Comparison of ENCODE assay signal across 1 cellular context in genomic region chr5:176637556-176637955, GRCh38.
TF ChIP-seq lines count a peak whose summit lies in the region.

No MANE protein-coding gene starts in this region.

TF ChIP-seq in H1, 55 proteins besides CTCF, POLR2A, EP300 and RAD21:
- TF ChIP-seq ATF3 (IDR thresholded peaks at IDR 0.05; ENCODE audit: insufficient read depth, low read depth, low read length) (no peak), NANOG (IDR thresholded peaks at IDR 0.05; ENCODE audit: insufficient read depth, low read depth, low read length, poor library complexity, severe bottlenecking) (no peak), EGR1 (IDR thresholded peaks at IDR 0.05; ENCODE audit: borderline replicate concordance, low read depth, low read length) (no peak), SIRT6 (IDR thresholded peaks at IDR 0.05; ENCODE audit: low read length) (no peak), CBX8 (IDR thresholded peaks at IDR 0.05; ENCODE audit: borderline replicate concordance, low read depth, low read length) (no peak), CHD1 (IDR thresholded peaks at IDR 0.05; ENCODE audit: low read depth, low read length) (no peak), BRCA1 (IDR thresholded peaks at IDR 0.05; ENCODE audit: low read depth, low read length) (no peak), SIN3A (conservative IDR thresholded peaks at IDR 0.05 in 1 of 2, IDR thresholded peaks at IDR 0.05 in 1 of 2; ENCODE audit: low read depth in 1 of 2, low read length in 2 of 2) (no peak), CHD7 (IDR thresholded peaks at IDR 0.05; ENCODE audit: insufficient replicate concordance, low read length) (no peak), KDM1A (IDR thresholded peaks at IDR 0.05; ENCODE audit: borderline replicate concordance, low read length) (no peak), SAP30 (IDR thresholded peaks at IDR 0.05; ENCODE audit: insufficient read depth, insufficient replicate concordance, low read length) (no peak), JUN (IDR thresholded peaks at IDR 0.05; ENCODE audit: low read depth, low read length) (no peak)
